In genomic region chr17:48613862-48614694, GRCh38 we compare ENCODE assay signal across 9 cellular contexts. TPM values are rescaled to one million over a fixed set of nuclear protein-coding genes. Genes with fewer than 3 reads are reported as not detected.
DNase-seq lines count a peak whose midpoint lies in the region; ATAC-seq and TF ChIP-seq lines count a peak whose summit lies in the region.
"Had no signal": no experiment of that assay in that cellular context is flagged by ENCODE, and none has a peak within 500 bp of the region (broad histone marks: within the 10 kb centered on the region; RNA-seq: fewer than 3 reads in every experiment).

No MANE protein-coding gene starts in this region.

- H3K23ac ChIP-seq in mesendoderm (ENCODE audit: low read length): peak overlapping the region; percentile 94

- no peak overlapping the region for H3K18ac ChIP-seq in mesendoderm (ENCODE audit: low read length)

- H2AK5ac ChIP-seq in mesendoderm (ENCODE audit: low read length): no peak overlapping the region

- no peaks in the 10 kb centered on the region for H3K9me3 ChIP-seq in HEK293 (ENCODE audit: control insufficient read depth, insufficient read depth, low read depth, low read length)

- H3K4me1 ChIP-seq in HEK293 (ENCODE audit: control insufficient read depth, insufficient read depth, low read length) (peaks cover 41% of the 10 kb centered on the region), mesendoderm (ENCODE audit: control insufficient read depth, low read depth, low read length) (no peaks in the 10 kb centered on the region), foreskin keratinocyte (no peaks in the 10 kb centered on the region)

- H3K27ac ChIP-seq in 22Rv1 (peak overlapping the region; percentile 96), HEK293 (ENCODE audit: extremely low read depth, low read depth, low read length) (peak overlapping the region; percentile 72), mesendoderm (ENCODE audit: low read depth, low read length) (no peak overlapping the region), foreskin keratinocyte (no peak overlapping the region)

- H3K4me2 ChIP-seq in mesendoderm (ENCODE audit: low read length): peak overlapping the region; percentile 50

- H3K4me3 ChIP-seq in HEK293 (ENCODE audit: low read depth, low read length): peak overlapping the region; percentile 35
- no peak overlapping the region for H3K4me3 ChIP-seq in mesendoderm (ENCODE audit: low read length)

- peak; percentile 42 for DNase-seq in activated naive CD4-positive, alpha-beta T cell treated with anti-CD3 and anti-CD28 coated beads, Interleukin-2, amount 50 U/mL, for 16 hours
- DNase-seq in mesendoderm: peak; percentile 70
- no peak for DNase-seq in NCI-H146 (lab: John Stamatoyannopoulos, UW)
- no peak for DNase-seq in cerebellum (ENCODE audit: low spot score)
- no peak for DNase-seq in foreskin keratinocyte
- DNase-seq: GDM1 had no signal

- H3K79me2 ChIP-seq in mesendoderm (ENCODE audit: control insufficient read depth, insufficient read depth, low read length): no peaks in the 10 kb centered on the region

- POLR2A ChIA-PET in HEK293 (lab: Yijun Ruan, JAX): interaction anchor here (1.0 to 1.4 kb wide), 2 partner anchors 12 to 22 kb away, joined by 4 to 6 read pairs; partner anchors contain the start of gene HOXB9

- ATAC-seq in foreskin keratinocyte (no peak), HG03520 (IDR thresholded peaks at IDR 0.05; ENCODE audit: unreplicated experiment) (no peak)

- CTCF ChIA-PET in HEK293 (lab: Yijun Ruan, JAX): interaction anchor here (0.7 to 5.7 kb wide), 4 partner anchors 20 to 354 kb away, joined by 3 to 86 read pairs (median 8); no protein-coding TSS in a partner anchor

- no peak overlapping the region for H3K4ac ChIP-seq in mesendoderm (ENCODE audit: low read depth, low read length)

- H3K36me3 ChIP-seq in HEK293 (ENCODE audit: control insufficient read depth in 2 of 2, insufficient read depth in 1 of 2, low read length in 2 of 2) (no peaks in the 10 kb centered on the region), mesendoderm (ENCODE audit: control insufficient read depth, insufficient read depth, low read length) (no peaks in the 10 kb centered on the region)

- H3K27me3 ChIP-seq in mesendoderm (ENCODE audit: insufficient read depth, low read length, poor library complexity): peaks cover 89% of the 10 kb centered on the region
- peaks cover 100% of the 10 kb centered on the region for H3K27me3 ChIP-seq in foreskin keratinocyte

- H2BK120ac ChIP-seq in mesendoderm (ENCODE audit: low read depth, low read length): no peak overlapping the region

- no CpG with 5 or more reads among the region's 55 CpGs for WGBS in mesendoderm (ENCODE audit: extremely low coverage, insufficient coverage, low lambda C conversion rate)

- peak overlapping the region; percentile 42 for H3K56ac ChIP-seq in mesendoderm (ENCODE audit: low read length)

- H2BK5ac ChIP-seq in mesendoderm (ENCODE audit: low read length): no peak overlapping the region

- H3K9ac ChIP-seq in mesendoderm (ENCODE audit: low read length): peak overlapping the region; percentile 21

- H4K8ac ChIP-seq in mesendoderm (ENCODE audit: low read depth, low read length): no peak overlapping the region

- H3K79me1 ChIP-seq in mesendoderm (ENCODE audit: low read length): no peaks in the 10 kb centered on the region

- H4K5ac ChIP-seq in mesendoderm (ENCODE audit: low read length): no peak overlapping the region

- no peak overlapping the region for H2BK15ac ChIP-seq in mesendoderm (replicated peaks; ENCODE audit: low read depth)

- TF ChIP-seq CTCF in 22Rv1 (IDR thresholded peaks at IDR 0.05) (no peak), HEK293 (tag by site-specific recombination; IDR thresholded peaks at IDR 0.05) (no peak), foreskin keratinocyte (conservative IDR thresholded peaks at IDR 0.05) (no peak)

TF ChIP-seq in HEK293, 187 proteins besides CTCF, POLR2A, EP300 and RAD21 (continues in another document):
- TF ChIP-seq ZFP69B (tag by site-specific recombination; IDR thresholded peaks at IDR 0.05) (no peak), ZFP37 (tag by site-specific recombination; IDR thresholded peaks at IDR 0.05) (no peak), ZNF571 (tag by site-specific recombination; IDR thresholded peaks at IDR 0.05) (no peak), KLF17 (tag by site-specific recombination; IDR thresholded peaks at IDR 0.05) (no peak), ZNF366 (tag by site-specific recombination; conservative IDR thresholded peaks at IDR 0.05) (peak; percentile 66), PRDM1 (tag by site-specific recombination; IDR thresholded peaks at IDR 0.05) (peak; percentile 32; the same call in 1 of the 2 replicates), ZNF398 (tag by site-specific recombination; IDR thresholded peaks at IDR 0.05) (no peak), ZSCAN5A (tag by site-specific recombination; IDR thresholded peaks at IDR 0.05) (no peak), YY1 (tag by site-specific recombination; IDR thresholded peaks at IDR 0.05) (no peak), ZNF239 (tag by site-specific recombination; IDR thresholded peaks at IDR 0.05) (no peak), TCF7L2 (IDR thresholded peaks at IDR 0.05; ENCODE audit: borderline replicate concordance, low read depth, low read length) (no peak), ZBTB6 (tag by site-specific recombination; IDR thresholded peaks at IDR 0.05) (peak; percentile 28; the same call in 1 of the 2 replicates), ZNF776 (tag by site-specific recombination; IDR thresholded peaks at IDR 0.05; ENCODE audit: borderline replicate concordance) (no peak)

RNA-seq across cellular contexts. Expression of gene HOXB8, which starts 1.0 kb away (rescaled TPM):
- not detected for polyA plus RNA-seq in mesendoderm (2013, experiment 1 of 2)
- not detected for polyA plus RNA-seq in mesendoderm (2013, experiment 2 of 2)
- total RNA-seq in cerebellum (not detected), foreskin keratinocyte (not detected in 2 replicates)
- polyA plus RNA-seq in foreskin keratinocyte: not detected in 2 replicates

RNA-seq across cellular contexts. Expression of gene HOXB7, which starts 3.3 kb away (rescaled TPM):
- not detected for polyA plus RNA-seq in mesendoderm (2013, experiment 1 of 2)
- 0.04 TPM for polyA plus RNA-seq in mesendoderm (2013, experiment 2 of 2)
- total RNA-seq in cerebellum (not detected), foreskin keratinocyte (0.28 and 0.54 TPM in 2 replicates)
- 0.37 and 0.81 TPM in 2 replicates for polyA plus RNA-seq in foreskin keratinocyte

RNA-seq across cellular contexts. Expression of gene HOXB6, which starts 9.3 kb away (rescaled TPM):
- not detected for polyA plus RNA-seq in mesendoderm (2013, experiment 1 of 2)
- not detected for polyA plus RNA-seq in mesendoderm (2013, experiment 2 of 2)
- total RNA-seq in cerebellum (not detected), foreskin keratinocyte (not detected in 2 replicates)
- polyA plus RNA-seq in foreskin keratinocyte: not detected in 2 replicates

RNA-seq across cellular contexts. Expression of gene HOXB9, which starts 12.1 kb away (rescaled TPM):
- polyA plus RNA-seq in mesendoderm (2013, experiment 1 of 2): 0.17 TPM
- polyA plus RNA-seq in mesendoderm (2013, experiment 2 of 2): 0.10 TPM
- 0.09 TPM for total RNA-seq in cerebellum
- total RNA-seq in foreskin keratinocyte: not detected in 2 replicates
- not detected in 2 replicates for polyA plus RNA-seq in foreskin keratinocyte

RNA-seq across cellular contexts. Expression of gene HOXB5, which starts 20.5 kb away (rescaled TPM):
- polyA plus RNA-seq in mesendoderm (2013, experiment 1 of 2): not detected
- not detected for polyA plus RNA-seq in mesendoderm (2013, experiment 2 of 2)
- total RNA-seq in cerebellum: not detected
- total RNA-seq in foreskin keratinocyte: not detected in 2 replicates
- not detected in 2 replicates for polyA plus RNA-seq in foreskin keratinocyte

Comparison
In these comparisons a context has a peak if more than half of its experiments do, and no peak if none do; other contexts are left out.
1. H3K27ac ChIP-seq: peak in 22Rv1 (single experiment) and HEK293 (single experiment); none in mesendoderm (single experiment) and foreskin keratinocyte (single experiment).
2. DNase-seq: peak in activated naive CD4-positive, alpha-beta T cell treated with anti-CD3 and anti-CD28 coated beads, Interleukin-2, amount 50 U/mL, for 16 hours (single experiment) and mesendoderm (single experiment); none in NCI-H146 (single experiment), cerebellum (single experiment) and foreskin keratinocyte (0 of 2).